In genomic region chr16:16983545-16983944, GRCh38 we compare ENCODE assay signal across 8 cellular contexts.
"Had no signal": no experiment of that assay in that cellular context is flagged by ENCODE, and none has a peak within 500 bp of the region (broad histone marks: within the 10 kb centered on the region; RNA-seq: fewer than 3 reads in every experiment).

No MANE protein-coding gene starts in this region.

- DNase-seq: GDM1, GF-D8 had no signal

- ATAC-seq: GM12878 had no signal

- FAIRE-seq: G401.6, GM12878, GM12891, GM12892, GM18507, GM19239 had no signal

- H3K4me3 ChIP-seq: GM12878 had no signal
